Comparison of ENCODE assay signal across 1 cellular context in the genomic region with DNA sequence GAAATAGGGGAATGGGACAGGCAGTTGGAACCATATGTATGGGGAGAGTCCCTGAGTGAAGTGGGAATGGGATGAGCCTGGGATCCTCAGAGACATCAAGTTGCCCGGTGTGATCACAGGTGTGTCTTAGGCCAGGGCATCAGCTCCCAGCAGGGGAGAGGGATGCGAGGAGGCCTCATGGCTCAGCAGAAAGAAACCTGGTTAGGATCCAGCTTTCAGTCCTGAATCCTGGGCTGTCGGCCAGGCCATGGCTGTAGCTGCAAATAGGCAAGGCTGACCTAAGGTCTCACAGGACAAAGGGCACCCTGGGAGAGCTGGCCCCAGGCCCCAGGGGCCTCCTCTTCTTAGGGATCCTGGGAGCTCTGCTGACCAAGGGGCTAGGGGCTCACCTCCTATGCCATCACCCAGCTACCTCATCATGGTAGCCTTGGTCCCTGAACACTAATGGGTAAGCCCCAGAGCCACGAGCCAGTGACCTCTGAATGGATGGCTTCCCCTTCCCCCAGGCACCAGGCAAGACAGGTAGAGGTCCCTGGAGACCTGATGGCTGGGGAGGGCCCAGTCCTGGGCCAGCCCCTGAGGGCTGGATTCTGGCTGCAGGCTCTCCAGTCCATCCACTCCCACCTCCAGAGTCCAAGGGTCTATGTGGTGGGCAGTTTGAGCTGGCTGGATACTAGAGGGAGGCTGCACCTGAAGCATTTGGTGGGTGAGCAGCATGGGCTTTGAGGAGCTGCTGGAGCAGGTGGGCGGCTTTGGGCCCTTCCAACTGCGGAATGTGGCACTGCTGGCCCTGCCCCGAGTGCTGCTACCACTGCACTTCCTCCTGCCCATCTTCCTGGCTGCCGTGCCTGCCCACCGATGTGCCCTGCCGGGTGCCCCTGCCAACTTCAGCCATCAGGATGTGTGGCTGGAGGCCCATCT.
TF ChIP-seq lines count a peak whose summit lies in the region.

A gene with protein sequence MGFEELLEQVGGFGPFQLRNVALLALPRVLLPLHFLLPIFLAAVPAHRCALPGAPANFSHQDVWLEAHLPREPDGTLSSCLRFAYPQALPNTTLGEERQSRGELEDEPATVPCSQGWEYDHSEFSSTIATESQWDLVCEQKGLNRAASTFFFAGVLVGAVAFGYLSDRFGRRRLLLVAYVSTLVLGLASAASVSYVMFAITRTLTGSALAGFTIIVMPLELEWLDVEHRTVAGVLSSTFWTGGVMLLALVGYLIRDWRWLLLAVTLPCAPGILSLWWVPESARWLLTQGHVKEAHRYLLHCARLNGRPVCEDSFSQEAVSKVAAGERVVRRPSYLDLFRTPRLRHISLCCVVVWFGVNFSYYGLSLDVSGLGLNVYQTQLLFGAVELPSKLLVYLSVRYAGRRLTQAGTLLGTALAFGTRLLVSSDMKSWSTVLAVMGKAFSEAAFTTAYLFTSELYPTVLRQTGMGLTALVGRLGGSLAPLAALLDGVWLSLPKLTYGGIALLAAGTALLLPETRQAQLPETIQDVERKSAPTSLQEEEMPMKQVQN (plus strand): TSS at position 617 of the 921 bp plus-strand sequence. CDS start 99 bp downstream, at position 716.

TF ChIP-seq in HepG2, 621 proteins besides CTCF, POLR2A, EP300 and RAD21 (continued from another document and continues in another):
- TF ChIP-seq, protein P1, sequence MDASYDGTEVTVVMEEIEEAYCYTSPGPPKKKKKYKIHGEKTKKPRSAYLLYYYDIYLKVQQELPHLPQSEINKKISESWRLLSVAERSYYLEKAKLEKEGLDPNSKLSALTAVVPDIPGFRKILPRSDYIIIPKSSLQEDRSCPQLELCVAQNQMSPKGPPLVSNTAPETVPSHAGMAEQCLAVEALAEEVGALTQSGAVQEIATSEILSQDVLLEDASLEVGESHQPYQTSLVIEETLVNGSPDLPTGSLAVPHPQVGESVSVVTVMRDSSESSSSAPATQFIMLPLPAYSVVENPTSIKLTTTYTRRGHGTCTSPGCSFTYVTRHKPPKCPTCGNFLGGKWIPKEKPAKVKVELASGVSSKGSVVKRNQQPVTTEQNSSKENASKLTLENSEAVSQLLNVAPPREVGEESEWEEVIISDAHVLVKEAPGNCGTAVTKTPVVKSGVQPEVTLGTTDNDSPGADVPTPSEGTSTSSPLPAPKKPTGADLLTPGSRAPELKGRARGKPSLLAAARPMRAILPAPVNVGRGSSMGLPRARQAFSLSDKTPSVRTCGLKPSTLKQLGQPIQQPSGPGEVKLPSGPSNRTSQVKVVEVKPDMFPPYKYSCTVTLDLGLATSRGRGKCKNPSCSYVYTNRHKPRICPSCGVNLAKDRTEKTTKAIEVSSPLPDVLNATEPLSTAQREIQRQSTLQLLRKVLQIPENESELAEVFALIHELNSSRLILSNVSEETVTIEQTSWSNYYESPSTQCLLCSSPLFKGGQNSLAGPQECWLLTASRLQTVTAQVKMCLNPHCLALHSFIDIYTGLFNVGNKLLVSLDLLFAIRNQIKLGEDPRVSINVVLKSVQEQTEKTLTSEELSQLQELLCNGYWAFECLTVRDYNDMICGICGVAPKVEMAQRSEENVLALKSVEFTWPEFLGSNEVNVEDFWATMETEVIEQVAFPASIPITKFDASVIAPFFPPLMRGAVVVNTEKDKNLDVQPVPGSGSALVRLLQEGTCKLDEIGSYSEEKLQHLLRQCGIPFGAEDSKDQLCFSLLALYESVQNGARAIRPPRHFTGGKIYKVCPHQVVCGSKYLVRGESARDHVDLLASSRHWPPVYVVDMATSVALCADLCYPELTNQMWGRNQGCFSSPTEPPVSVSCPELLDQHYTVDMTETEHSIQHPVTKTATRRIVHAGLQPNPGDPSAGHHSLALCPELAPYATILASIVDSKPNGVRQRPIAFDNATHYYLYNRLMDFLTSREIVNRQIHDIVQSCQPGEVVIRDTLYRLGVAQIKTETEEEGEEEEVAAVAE (CRISPR knock-in tag; IDR thresholded peaks at IDR 0.05; ENCODE audit: borderline replicate concordance) = 0 out of 2 replicates have a peak, but pooled peaks have one; percentile 42
- TF ChIP-seq, protein P2, sequence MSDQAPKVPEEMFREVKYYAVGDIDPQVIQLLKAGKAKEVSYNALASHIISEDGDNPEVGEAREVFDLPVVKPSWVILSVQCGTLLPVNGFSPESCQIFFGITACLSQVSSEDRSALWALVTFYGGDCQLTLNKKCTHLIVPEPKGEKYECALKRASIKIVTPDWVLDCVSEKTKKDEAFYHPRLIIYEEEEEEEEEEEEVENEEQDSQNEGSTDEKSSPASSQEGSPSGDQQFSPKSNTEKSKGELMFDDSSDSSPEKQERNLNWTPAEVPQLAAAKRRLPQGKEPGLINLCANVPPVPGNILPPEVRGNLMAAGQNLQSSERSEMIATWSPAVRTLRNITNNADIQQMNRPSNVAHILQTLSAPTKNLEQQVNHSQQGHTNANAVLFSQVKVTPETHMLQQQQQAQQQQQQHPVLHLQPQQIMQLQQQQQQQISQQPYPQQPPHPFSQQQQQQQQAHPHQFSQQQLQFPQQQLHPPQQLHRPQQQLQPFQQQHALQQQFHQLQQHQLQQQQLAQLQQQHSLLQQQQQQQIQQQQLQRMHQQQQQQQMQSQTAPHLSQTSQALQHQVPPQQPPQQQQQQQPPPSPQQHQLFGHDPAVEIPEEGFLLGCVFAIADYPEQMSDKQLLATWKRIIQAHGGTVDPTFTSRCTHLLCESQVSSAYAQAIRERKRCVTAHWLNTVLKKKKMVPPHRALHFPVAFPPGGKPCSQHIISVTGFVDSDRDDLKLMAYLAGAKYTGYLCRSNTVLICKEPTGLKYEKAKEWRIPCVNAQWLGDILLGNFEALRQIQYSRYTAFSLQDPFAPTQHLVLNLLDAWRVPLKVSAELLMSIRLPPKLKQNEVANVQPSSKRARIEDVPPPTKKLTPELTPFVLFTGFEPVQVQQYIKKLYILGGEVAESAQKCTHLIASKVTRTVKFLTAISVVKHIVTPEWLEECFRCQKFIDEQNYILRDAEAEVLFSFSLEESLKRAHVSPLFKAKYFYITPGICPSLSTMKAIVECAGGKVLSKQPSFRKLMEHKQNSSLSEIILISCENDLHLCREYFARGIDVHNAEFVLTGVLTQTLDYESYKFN (CRISPR knock-in tag; conservative IDR thresholded peaks at IDR 0.05) = peak; percentile 88
- 0 out of 2 replicates have a peak, but pooled peaks have one; percentile 50 for TF ChIP-seq FOXM1 (CRISPR knock-in tag; IDR thresholded peaks at IDR 0.05)
- TF ChIP-seq HNRNPLL (IDR thresholded peaks at IDR 0.05; ENCODE audit: low read depth, low read length, poor library complexity, severe bottlenecking) = no peak
- no peak for TF ChIP-seq TBX3 (IDR thresholded peaks at IDR 0.05; ENCODE audit: borderline replicate concordance)
- TF ChIP-seq, protein P3, sequence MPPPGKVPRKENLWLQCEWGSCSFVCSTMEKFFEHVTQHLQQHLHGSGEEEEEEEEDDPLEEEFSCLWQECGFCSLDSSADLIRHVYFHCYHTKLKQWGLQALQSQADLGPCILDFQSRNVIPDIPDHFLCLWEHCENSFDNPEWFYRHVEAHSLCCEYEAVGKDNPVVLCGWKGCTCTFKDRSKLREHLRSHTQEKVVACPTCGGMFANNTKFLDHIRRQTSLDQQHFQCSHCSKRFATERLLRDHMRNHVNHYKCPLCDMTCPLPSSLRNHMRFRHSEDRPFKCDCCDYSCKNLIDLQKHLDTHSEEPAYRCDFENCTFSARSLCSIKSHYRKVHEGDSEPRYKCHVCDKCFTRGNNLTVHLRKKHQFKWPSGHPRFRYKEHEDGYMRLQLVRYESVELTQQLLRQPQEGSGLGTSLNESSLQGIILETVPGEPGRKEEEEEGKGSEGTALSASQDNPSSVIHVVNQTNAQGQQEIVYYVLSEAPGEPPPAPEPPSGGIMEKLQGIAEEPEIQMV (CRISPR knock-in tag; IDR thresholded peaks at IDR 0.05; ENCODE audit: low read depth) = no peak
- TF ChIP-seq ZNF780A (CRISPR knock-in tag; IDR thresholded peaks at IDR 0.05) = no peak
- no peak for TF ChIP-seq NFKBIZ (CRISPR knock-in tag; IDR thresholded peaks at IDR 0.05)
- TF ChIP-seq, protein P4, sequence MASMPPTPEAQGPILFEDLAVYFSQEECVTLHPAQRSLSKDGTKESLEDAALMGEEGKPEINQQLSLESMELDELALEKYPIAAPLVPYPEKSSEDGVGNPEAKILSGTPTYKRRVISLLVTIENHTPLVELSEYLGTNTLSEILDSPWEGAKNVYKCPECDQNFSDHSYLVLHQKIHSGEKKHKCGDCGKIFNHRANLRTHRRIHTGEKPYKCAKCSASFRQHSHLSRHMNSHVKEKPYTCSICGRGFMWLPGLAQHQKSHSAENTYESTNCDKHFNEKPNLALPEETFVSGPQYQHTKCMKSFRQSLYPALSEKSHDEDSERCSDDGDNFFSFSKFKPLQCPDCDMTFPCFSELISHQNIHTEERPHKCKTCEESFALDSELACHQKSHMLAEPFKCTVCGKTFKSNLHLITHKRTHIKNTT (CRISPR knock-in tag; IDR thresholded peaks at IDR 0.05) = no peak
- TF ChIP-seq ZNF570 (CRISPR knock-in tag; IDR thresholded peaks at IDR 0.05; ENCODE audit: borderline replicate concordance) = no peak
- TF ChIP-seq, protein P5, sequence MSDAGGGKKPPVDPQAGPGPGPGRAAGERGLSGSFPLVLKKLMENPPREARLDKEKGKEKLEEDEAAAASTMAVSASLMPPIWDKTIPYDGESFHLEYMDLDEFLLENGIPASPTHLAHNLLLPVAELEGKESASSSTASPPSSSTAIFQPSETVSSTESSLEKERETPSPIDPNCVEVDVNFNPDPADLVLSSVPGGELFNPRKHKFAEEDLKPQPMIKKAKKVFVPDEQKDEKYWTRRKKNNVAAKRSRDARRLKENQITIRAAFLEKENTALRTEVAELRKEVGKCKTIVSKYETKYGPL (CRISPR knock-in tag; IDR thresholded peaks at IDR 0.05) = no peak
- no peak for TF ChIP-seq ZNF333 (CRISPR knock-in tag; IDR thresholded peaks at IDR 0.05; ENCODE audit: borderline replicate concordance)
- TF ChIP-seq ZNF160 (CRISPR knock-in tag; IDR thresholded peaks at IDR 0.05) = no peak
- TF ChIP-seq ZNF326 (CRISPR knock-in tag; IDR thresholded peaks at IDR 0.05; ENCODE audit: borderline replicate concordance) = no peak
- TF ChIP-seq SP140L (CRISPR knock-in tag; IDR thresholded peaks at IDR 0.05; ENCODE audit: borderline replicate concordance) = no peak
- TF ChIP-seq, protein P6, sequence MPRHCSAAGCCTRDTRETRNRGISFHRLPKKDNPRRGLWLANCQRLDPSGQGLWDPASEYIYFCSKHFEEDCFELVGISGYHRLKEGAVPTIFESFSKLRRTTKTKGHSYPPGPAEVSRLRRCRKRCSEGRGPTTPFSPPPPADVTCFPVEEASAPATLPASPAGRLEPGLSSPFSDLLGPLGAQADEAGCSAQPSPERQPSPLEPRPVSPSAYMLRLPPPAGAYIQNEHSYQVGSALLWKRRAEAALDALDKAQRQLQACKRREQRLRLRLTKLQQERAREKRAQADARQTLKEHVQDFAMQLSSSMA (CRISPR knock-in tag; IDR thresholded peaks at IDR 0.05) = no peak
- TF ChIP-seq, protein P7, sequence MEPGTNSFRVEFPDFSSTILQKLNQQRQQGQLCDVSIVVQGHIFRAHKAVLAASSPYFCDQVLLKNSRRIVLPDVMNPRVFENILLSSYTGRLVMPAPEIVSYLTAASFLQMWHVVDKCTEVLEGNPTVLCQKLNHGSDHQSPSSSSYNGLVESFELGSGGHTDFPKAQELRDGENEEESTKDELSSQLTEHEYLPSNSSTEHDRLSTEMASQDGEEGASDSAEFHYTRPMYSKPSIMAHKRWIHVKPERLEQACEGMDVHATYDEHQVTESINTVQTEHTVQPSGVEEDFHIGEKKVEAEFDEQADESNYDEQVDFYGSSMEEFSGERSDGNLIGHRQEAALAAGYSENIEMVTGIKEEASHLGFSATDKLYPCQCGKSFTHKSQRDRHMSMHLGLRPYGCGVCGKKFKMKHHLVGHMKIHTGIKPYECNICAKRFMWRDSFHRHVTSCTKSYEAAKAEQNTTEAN (CRISPR knock-in tag; conservative IDR thresholded peaks at IDR 0.05) = 0 out of 2 replicates have a peak, but pooled peaks have one; percentile 20
- no peak for TF ChIP-seq ZNF253 (CRISPR knock-in tag; IDR thresholded peaks at IDR 0.05; ENCODE audit: borderline replicate concordance)
- TF ChIP-seq, protein P8, sequence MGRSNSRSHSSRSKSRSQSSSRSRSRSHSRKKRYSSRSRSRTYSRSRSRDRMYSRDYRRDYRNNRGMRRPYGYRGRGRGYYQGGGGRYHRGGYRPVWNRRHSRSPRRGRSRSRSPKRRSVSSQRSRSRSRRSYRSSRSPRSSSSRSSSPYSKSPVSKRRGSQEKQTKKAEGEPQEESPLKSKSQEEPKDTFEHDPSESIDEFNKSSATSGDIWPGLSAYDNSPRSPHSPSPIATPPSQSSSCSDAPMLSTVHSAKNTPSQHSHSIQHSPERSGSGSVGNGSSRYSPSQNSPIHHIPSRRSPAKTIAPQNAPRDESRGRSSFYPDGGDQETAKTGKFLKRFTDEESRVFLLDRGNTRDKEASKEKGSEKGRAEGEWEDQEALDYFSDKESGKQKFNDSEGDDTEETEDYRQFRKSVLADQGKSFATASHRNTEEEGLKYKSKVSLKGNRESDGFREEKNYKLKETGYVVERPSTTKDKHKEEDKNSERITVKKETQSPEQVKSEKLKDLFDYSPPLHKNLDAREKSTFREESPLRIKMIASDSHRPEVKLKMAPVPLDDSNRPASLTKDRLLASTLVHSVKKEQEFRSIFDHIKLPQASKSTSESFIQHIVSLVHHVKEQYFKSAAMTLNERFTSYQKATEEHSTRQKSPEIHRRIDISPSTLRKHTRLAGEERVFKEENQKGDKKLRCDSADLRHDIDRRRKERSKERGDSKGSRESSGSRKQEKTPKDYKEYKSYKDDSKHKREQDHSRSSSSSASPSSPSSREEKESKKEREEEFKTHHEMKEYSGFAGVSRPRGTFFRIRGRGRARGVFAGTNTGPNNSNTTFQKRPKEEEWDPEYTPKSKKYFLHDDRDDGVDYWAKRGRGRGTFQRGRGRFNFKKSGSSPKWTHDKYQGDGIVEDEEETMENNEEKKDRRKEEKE (IDR thresholded peaks at IDR 0.05) = no peak
- no peak for TF ChIP-seq PAF1 (CRISPR knock-in tag; IDR thresholded peaks at IDR 0.05)
- TF ChIP-seq NFATC3 (CRISPR knock-in tag; IDR thresholded peaks at IDR 0.05) = no peak
- TF ChIP-seq NR2F6 (IDR thresholded peaks at IDR 0.05) = peak; percentile 76
- TF ChIP-seq NR2F6 (CRISPR knock-in tag; IDR thresholded peaks at IDR 0.05) = peak; percentile 75
- TF ChIP-seq KMT2A (CRISPR knock-in tag; IDR thresholded peaks at IDR 0.05) = peak; percentile 66; the same call in 1 of the 2 replicates
- TF ChIP-seq ZSCAN9 (CRISPR knock-in tag; IDR thresholded peaks at IDR 0.05; ENCODE audit: borderline replicate concordance) = no peak
